ENCODE assay signal across 28 cellular contexts in the genomic region with DNA sequence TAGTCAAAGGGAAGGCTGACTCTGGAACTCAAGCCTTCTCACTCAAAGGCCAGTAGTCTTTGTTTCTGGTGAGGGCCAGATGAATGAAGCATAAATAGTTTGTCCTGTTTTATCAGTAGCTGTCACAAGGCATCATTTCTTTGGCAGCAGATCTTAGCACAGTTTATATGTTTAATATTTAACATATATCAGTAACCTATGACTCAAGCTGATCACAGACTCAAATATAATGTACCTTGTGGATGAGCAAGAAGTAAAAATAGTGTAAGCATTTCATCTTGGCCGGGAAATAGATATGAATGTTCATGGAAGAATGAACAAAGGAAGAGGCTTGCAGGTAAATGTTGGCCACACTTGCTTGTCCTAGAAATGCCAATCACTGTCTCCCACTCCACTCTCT.
"Had no signal": no experiment of that assay in that cellular context is flagged by ENCODE, and none has a peak within 500 bp of the region (broad histone marks: within the 10 kb centered on the region; RNA-seq: fewer than 3 reads in every experiment).

No MANE protein-coding gene starts in this region.

- H3K27ac Mint-ChIP-seq: immature natural killer cell; mesothelial cell of epicardium; naive B cell; natural killer cell; nephron progenitor cell; neural progenitor cell; progenitor cell of endocrine pancreas; stimulated activated effector memory CD8-positive, alpha-beta T cell treated with anti-CD3 and anti-CD28 coated beads, Interleukin-12 subunit alpha, Interleukin-12 subunit beta, amount 100 ng/mL, for 72 hours; stimulated activated naive CD8-positive, alpha-beta T cell treated with anti-CD3 and anti-CD28 coated beads, Interleukin-15, Interleukin-2, amounts not matched to agents 100 ng/mL and 50 ng/mL, for 24 hours had no signal

- DNase-seq: hypothalamus; immature natural killer cell; kidney; left ventricle myocardium inferior; naive B cell; natural killer cell; nephron progenitor cell; occipital lobe; ovary; stimulated activated CD4-positive, alpha-beta T cell treated with anti-CD3 and anti-CD28 coated beads, Interleukin-12 subunit alpha, Interleukin-12 subunit beta, amount 100 ng/mL, for 4 hours; stimulated activated CD4-positive, alpha-beta T cell treated with anti-CD3 and anti-CD28 coated beads, Interleukin-4, amount 100 ng/mL, for 24 hours; stimulated activated naive CD4-positive, alpha-beta T cell; tibial artery; trophoblast cell; upper lobe of right lung had no signal

- H3K4me3 Mint-ChIP-seq: immature natural killer cell; mesothelial cell of epicardium; natural killer cell; nephron progenitor cell; neural progenitor cell; stimulated activated effector memory CD8-positive, alpha-beta T cell treated with anti-CD3 and anti-CD28 coated beads, Interleukin-12 subunit alpha, Interleukin-12 subunit beta, amount 100 ng/mL, for 72 hours; stimulated activated naive CD8-positive, alpha-beta T cell treated with anti-CD3 and anti-CD28 coated beads, Interleukin-15, Interleukin-2, amounts not matched to agents 100 ng/mL and 50 ng/mL, for 24 hours had no signal

- H3K36me3 ChIP-seq: left ventricle myocardium inferior, neural progenitor cell, neutrophil, ovary, right atrium auricular region, suprapubic skin, thoracic aorta, tibial artery, upper lobe of right lung had no signal

- H3K4me3 ChIP-seq: left ventricle myocardium inferior, lung, neural progenitor cell, ovary, right atrium auricular region, skin epidermis, suprapubic skin, thoracic aorta, tibial artery, upper lobe of right lung had no signal

- H3K4me1 Mint-ChIP-seq: immature natural killer cell; mesothelial cell of epicardium; naive B cell; natural killer cell; stimulated activated effector memory CD8-positive, alpha-beta T cell treated with anti-CD3 and anti-CD28 coated beads, Interleukin-12 subunit alpha, Interleukin-12 subunit beta, amount 100 ng/mL, for 72 hours had no signal

- H3K27me3 Mint-ChIP-seq: progenitor cell of endocrine pancreas; stimulated activated naive CD8-positive, alpha-beta T cell treated with anti-CD3 and anti-CD28 coated beads, Interleukin-15, Interleukin-2, amounts not matched to agents 100 ng/mL and 50 ng/mL, for 24 hours had no signal

- FAIRE-seq: islet of Langerhans, kidney had no signal

- ATAC-seq: natural killer cell; sciatic nerve; stimulated activated effector memory CD8-positive, alpha-beta T cell treated with anti-CD3 and anti-CD28 coated beads, Interleukin-12 subunit alpha, Interleukin-12 subunit beta, amount 100 ng/mL, for 72 hours; upper lobe of right lung had no signal

- H3K27ac ChIP-seq: left ventricle myocardium inferior, neural progenitor cell, neutrophil, ovary, right atrium auricular region, skin epidermis, suprapubic skin, thoracic aorta, tibial artery, upper lobe of right lung had no signal

- H3K9me3 Mint-ChIP-seq: neural progenitor cell; stimulated activated effector memory CD8-positive, alpha-beta T cell treated with anti-CD3 and anti-CD28 coated beads, Interleukin-12 subunit alpha, Interleukin-12 subunit beta, amount 100 ng/mL, for 72 hours had no signal

- H3K27me3 ChIP-seq: neural progenitor cell, neutrophil, ovary, right atrium auricular region, suprapubic skin, tibial artery, upper lobe of right lung had no signal

- H3K36me3 Mint-ChIP-seq: immature natural killer cell; mesothelial cell of epicardium; naive B cell; natural killer cell; neural progenitor cell; stimulated activated effector memory CD8-positive, alpha-beta T cell treated with anti-CD3 and anti-CD28 coated beads, Interleukin-12 subunit alpha, Interleukin-12 subunit beta, amount 100 ng/mL, for 72 hours had no signal

- H3K9me3 ChIP-seq: left ventricle myocardium inferior, neutrophil, ovary, right atrium auricular region, suprapubic skin, thoracic aorta, tibial artery, upper lobe of right lung had no signal
